ENCODE assay signal across 32 cellular contexts in genomic region chr1:156900896-156901589, GRCh38. TPM values are rescaled to one million over a fixed set of nuclear protein-coding genes. Genes with fewer than 3 reads are reported as not detected.
A peak's percentile ranks its signal among the peaks of the same experiment; 100 is the strongest.
DNase-seq lines count a peak whose midpoint lies in the region; ATAC-seq and TF ChIP-seq lines count a peak whose summit lies in the region.
"Had no signal": no experiment of that assay in that cellular context is flagged by ENCODE, and none has a peak within 500 bp of the region (broad histone marks: within the 10 kb centered on the region; RNA-seq: fewer than 3 reads in every experiment).

No MANE protein-coding gene starts in this region.

- no peak overlapping the region for H3K4me2 ChIP-seq in IMR-90 (ENCODE audit: low read depth, low read length)

- ATAC-seq in IMR-90 (ENCODE audit: low read depth) = no peak
- no peak for ATAC-seq in stimulated activated effector memory CD8-positive, alpha-beta T cell treated with anti-CD3 and anti-CD28 coated beads, Interleukin-12 subunit alpha, Interleukin-12 subunit beta, amount 100 ng/mL, for 72 hours
- ATAC-seq in naive thymus-derived CD8-positive, alpha-beta T cell = no peak
- ATAC-seq: gastroesophageal sphincter; left lung; PC-3; stimulated activated naive CD8-positive, alpha-beta T cell treated with anti-CD3 and anti-CD28 coated beads, Interleukin-15, amount 100 ng/mL, for 72 hours had no signal

- H3K9me3 Mint-ChIP-seq in chondrocyte (ENCODE audit: low read depth) = no peaks in the 10 kb centered on the region
- H3K9me3 Mint-ChIP-seq in mesothelial cell of epicardium = no peaks in the 10 kb centered on the region
- no peaks in the 10 kb centered on the region for H3K9me3 Mint-ChIP-seq in stimulated activated effector memory CD8-positive, alpha-beta T cell treated with anti-CD3 and anti-CD28 coated beads, Interleukin-12 subunit alpha, Interleukin-12 subunit beta, amount 100 ng/mL, for 72 hours
- peaks cover 0 to 2% (median 0%) of the 10 kb centered on the region in 9 donors for H3K9me3 Mint-ChIP-seq in naive thymus-derived CD8-positive, alpha-beta T cell
- H3K9me3 Mint-ChIP-seq: activated CD4-positive, alpha-beta T cell treated with anti-CD3 and anti-CD28 coated beads, Interleukin-2, amount 10 ng/mL, durations not matched to agents 24 days and 14 days; brain; IgD-negative memory B cell; neural crest cell; stimulated activated naive CD8-positive, alpha-beta T cell treated with anti-CD3 and anti-CD28 coated beads, Interleukin-15, amount 100 ng/mL, for 72 hours had no signal

- H3K27me3 Mint-ChIP-seq in chondrocyte (ENCODE audit: low read depth) (peaks cover 2% of the 10 kb centered on the region), mesothelial cell of epicardium (ENCODE audit: low read depth) (no peaks in the 10 kb centered on the region)
- H3K27me3 Mint-ChIP-seq in naive thymus-derived CD8-positive, alpha-beta T cell = peaks cover 6 to 34% (median 29%) of the 10 kb centered on the region in 5 donors

- peaks cover 26 to 88% of the 10 kb centered on the region in 2 experiments for H3K79me1 ChIP-seq in IMR-90 (ENCODE audit: low read depth in 1 of 2, low read length in 2 of 2)

- peaks cover 2% of the 10 kb centered on the region; the same call in 1 of the 2 replicates for H4K20me1 ChIP-seq in IMR-90 (ENCODE audit: insufficient read depth, low read length)
- H4K20me1 ChIP-seq: BLaER1 had no signal

- CTCF ChIA-PET in IMR-90 (lab: Yijun Ruan, JAX) = interaction anchor here (0.8 to 1.5 kb wide), 2 partner anchors 10 to 19 kb away, joined by 3 to 4 read pairs; no protein-coding TSS in a partner anchor

- H3K4me3 Mint-ChIP-seq in chondrocyte (ENCODE audit: unreplicated experiment) = no peak overlapping the region
- H3K4me3 Mint-ChIP-seq in mesothelial cell of epicardium = no peak overlapping the region
- no peak overlapping the region for H3K4me3 Mint-ChIP-seq in stimulated activated effector memory CD8-positive, alpha-beta T cell treated with anti-CD3 and anti-CD28 coated beads, Interleukin-12 subunit alpha, Interleukin-12 subunit beta, amount 100 ng/mL, for 72 hours
- no peak overlapping the region for H3K4me3 Mint-ChIP-seq in naive thymus-derived CD8-positive, alpha-beta T cell
- H3K4me3 Mint-ChIP-seq: activated CD4-positive, alpha-beta T cell treated with anti-CD3 and anti-CD28 coated beads, Interleukin-2, amount 10 ng/mL, durations not matched to agents 24 days and 14 days; brain; IgD-negative memory B cell; neural crest cell; stimulated activated naive CD8-positive, alpha-beta T cell treated with anti-CD3 and anti-CD28 coated beads, Interleukin-15, amount 100 ng/mL, for 72 hours had no signal

- DNase-seq in IMR-90 (no peak), chondrocyte (ENCODE audit: low spot score) (peak; percentile 50), mesothelial cell of epicardium (ENCODE audit: low spot score in 2 of 2, unreplicated experiment in 2 of 2) (no peak), NCI-H526 (lab: John Stamatoyannopoulos, UW) (no peak)
- DNase-seq in stimulated activated effector memory CD8-positive, alpha-beta T cell treated with anti-CD3 and anti-CD28 coated beads, Interleukin-12 subunit alpha, Interleukin-12 subunit beta, amount 100 ng/mL, for 72 hours (ENCODE audit: low spot score in 2 of 2) = no peak
- no peak for DNase-seq in stimulated activated naive CD4-positive, alpha-beta T cell (lab: John Stamatoyannopoulos, UW)
- DNase-seq in naive thymus-derived CD8-positive, alpha-beta T cell = no peak
- DNase-seq: activated CD4-positive, alpha-beta T cell treated with anti-CD3 and anti-CD28 coated beads, Interleukin-2, amount 10 ng/mL, durations not matched to agents 24 days and 14 days; activated T-cell treated with anti-CD3 and anti-CD28 coated beads, Interleukin-2, amount 50 U/mL, for 1 hour; effector memory CD4-positive, alpha-beta T cell; esophagus squamous epithelium; H7; NCI-H1048; NCI-H1694 treated with DMSO at 0.1 percent for 48 hours; NCI-H2171 treated with DMSO at 0.1 percent for 48 hours; NCI-H524; NK-92 treated with Interleukin-12 subunit alpha and Interleukin-12 subunit beta, amount 100 ng/mL, for 24 hours; PC-3; SIG-M5; stimulated activated naive CD8-positive, alpha-beta T cell treated with anti-CD3 and anti-CD28 coated beads, Interleukin-15, amount 100 ng/mL, for 72 hours; T-helper 9 cell; transverse colon had no signal

- H3K9me3 ChIP-seq in IMR-90 (ENCODE audit: control insufficient read depth, insufficient read depth, low read length) = no peaks in the 10 kb centered on the region
- H3K9me3 ChIP-seq: esophagus squamous epithelium, gastroesophageal sphincter, left lung, prostate gland, transverse colon had no signal

- H4K8ac ChIP-seq in IMR-90 (ENCODE audit: low read depth in 2 of 2, low read length in 2 of 2) = no peak overlapping the region

- H3K4ac ChIP-seq in IMR-90 (ENCODE audit: low read depth, low read length) = 0 out of 2 replicates have a peak overlapping the region, but pooled peaks have one; percentile 5

- TF ChIP-seq RAD21 in IMR-90 (IDR thresholded peaks at IDR 0.05; ENCODE audit: low read length) = no peak

- intact Hi-C loops in IMR-90 (cut with micrococcal nuclease) = no loop called here

- H3K23ac ChIP-seq in IMR-90 (ENCODE audit: low read depth, low read length) = no peak overlapping the region

- H4K5ac ChIP-seq in IMR-90 (ENCODE audit: low read depth, low read length) = no peak overlapping the region

- peaks cover 23% of the 10 kb centered on the region for H3K9me1 ChIP-seq in IMR-90 (ENCODE audit: insufficient read depth, low read length)

- H2AFZ ChIP-seq in IMR-90 (replicated peaks; ENCODE audit: low read length, poor library complexity) = no peak overlapping the region

- no peaks in the 10 kb centered on the region for H3K27me3 ChIP-seq in IMR-90 (ENCODE audit: control insufficient read depth, insufficient read depth, low read length)
- H3K27me3 ChIP-seq: left lung had no signal

- no peak overlapping the region for H3K56ac ChIP-seq in IMR-90 (ENCODE audit: extremely low read depth, insufficient read depth, low read length)

- POLR2A ChIA-PET in IMR-90 (lab: Charles Lee; ENCODE audit: unreplicated experiment) = no interaction called here
- POLR2A ChIA-PET in naive thymus-derived CD8-positive, alpha-beta T cell (lab: Charles Lee) = interaction anchor here (1.0 kb wide), 1 partner anchor 63 kb away, joined by 3 read pairs; no protein-coding TSS in a partner anchor

- H2BK5ac ChIP-seq in IMR-90 (ENCODE audit: low read depth, low read length, poor library complexity, severe bottlenecking) = peak overlapping the region; percentile 12

- WGBS in IMR-90 (ENCODE audit: extremely low coverage in 2 of 2, insufficient read length in 1 of 2), 2 experiments = 80% methylated on average over 1 of the region's 6 CpGs; no CpG with 5 or more reads in 1 of the 2 experiments

- no peak overlapping the region for H3K4me3 ChIP-seq in IMR-90 (ENCODE audit: insufficient read depth, low read depth, low read length)
- H3K4me3 ChIP-seq: BLaER1, esophagus squamous epithelium, gastroesophageal sphincter, left lung, prostate gland, transverse colon had no signal

- no peak overlapping the region for H3K27ac ChIP-seq in IMR-90 (ENCODE audit: insufficient read depth, low read length)
- H3K27ac ChIP-seq: BLaER1, left lung, prostate gland, transverse colon had no signal

- H3K36me3 Mint-ChIP-seq in chondrocyte (ENCODE audit: low read depth) (no peaks in the 10 kb centered on the region), mesothelial cell of epicardium (no peaks in the 10 kb centered on the region)
- H3K36me3 Mint-ChIP-seq in stimulated activated effector memory CD8-positive, alpha-beta T cell treated with anti-CD3 and anti-CD28 coated beads, Interleukin-12 subunit alpha, Interleukin-12 subunit beta, amount 100 ng/mL, for 72 hours = no peaks in the 10 kb centered on the region
- H3K36me3 Mint-ChIP-seq in naive thymus-derived CD8-positive, alpha-beta T cell = no peaks in the 10 kb centered on the region
- H3K36me3 Mint-ChIP-seq: brain, IgD-negative memory B cell had no signal

- H2AK5ac ChIP-seq in IMR-90 (ENCODE audit: low read depth, low read length) = peak overlapping the region; percentile 43; the same call in 1 of the 2 replicates

- TF ChIP-seq CTCF in IMR-90 (conservative IDR thresholded peaks at IDR 0.05; ENCODE audit: low read depth, low read length) (no peak), chondrocyte (IDR thresholded peaks at IDR 0.05) (no peak), mesothelial cell of epicardium (IDR thresholded peaks at IDR 0.05; ENCODE audit: unreplicated experiment) (no peak)

- H2BK20ac ChIP-seq in IMR-90 (ENCODE audit: low read depth, low read length) = no peak overlapping the region

- no peak for TF ChIP-seq POLR2A in IMR-90 (IDR thresholded peaks at IDR 0.05; ENCODE audit: low read depth, low read length)

- H4K91ac ChIP-seq in IMR-90 (ENCODE audit: insufficient read depth, low read depth, low read length) = no peak overlapping the region; the same call in 1 of the 2 replicates

- BruUV-seq in IMR-90 (replicated peaks; lab: Mats Ljungman, UMichigan) = no TSS peak

- H3K36me3 ChIP-seq in IMR-90 (ENCODE audit: control insufficient read depth, insufficient read depth, low read length) = peaks cover 3% of the 10 kb centered on the region; the same call in 1 of the 2 replicates
- H3K36me3 ChIP-seq: BLaER1, left lung, prostate gland, transverse colon had no signal

- H2BK120ac ChIP-seq in IMR-90 (ENCODE audit: low read depth, low read length) = peak overlapping the region; percentile 32; the same call in 1 of the 2 replicates

- dilution Hi-C loops in IMR-90 (cut with HindIII; ENCODE audit: low sequenced_read_pairs, unreplicated experiment) = no loop called here

- H3K14ac ChIP-seq in IMR-90 (replicated peaks; ENCODE audit: low read depth, low read length) = no peak overlapping the region

- H3K27ac Mint-ChIP-seq in chondrocyte (ENCODE audit: unreplicated experiment) (no peak overlapping the region), mesothelial cell of epicardium (peak overlapping the region; percentile 7)
- H3K27ac Mint-ChIP-seq in stimulated activated effector memory CD8-positive, alpha-beta T cell treated with anti-CD3 and anti-CD28 coated beads, Interleukin-12 subunit alpha, Interleukin-12 subunit beta, amount 100 ng/mL, for 72 hours = peak overlapping the region; percentile 63
- H3K27ac Mint-ChIP-seq in naive thymus-derived CD8-positive, alpha-beta T cell = peak overlapping the region in 2 of 10 donors; percentile 37 to 56
- H3K27ac Mint-ChIP-seq: activated CD4-positive, alpha-beta T cell treated with anti-CD3 and anti-CD28 coated beads, Interleukin-2, amount 10 ng/mL, durations not matched to agents 24 days and 14 days; stimulated activated naive CD8-positive, alpha-beta T cell treated with anti-CD3 and anti-CD28 coated beads, Interleukin-15, amount 100 ng/mL, for 72 hours had no signal

- no peak overlapping the region for H2AK9ac ChIP-seq in IMR-90 (replicated peaks; ENCODE audit: low read depth, low read length, poor library complexity)

- in situ Hi-C loops in IMR-90 (cut with MboI; ENCODE audit: low sequenced_read_pairs) = no loop called here

- peaks cover 40% of the 10 kb centered on the region for H3K4me1 ChIP-seq in IMR-90 (ENCODE audit: control insufficient read depth, insufficient read depth, low read length)
- H3K4me1 ChIP-seq: prostate gland had no signal

- no peak overlapping the region for H3K9ac ChIP-seq in IMR-90 (ENCODE audit: low read depth, low read length)
- H3K9ac ChIP-seq: BLaER1 had no signal

- H3K4me1 Mint-ChIP-seq in chondrocyte (ENCODE audit: low read depth) (peaks cover 43% of the 10 kb centered on the region), mesothelial cell of epicardium (peaks cover 35% of the 10 kb centered on the region)
- H3K4me1 Mint-ChIP-seq in stimulated activated effector memory CD8-positive, alpha-beta T cell treated with anti-CD3 and anti-CD28 coated beads, Interleukin-12 subunit alpha, Interleukin-12 subunit beta, amount 100 ng/mL, for 72 hours = peaks cover 10% of the 10 kb centered on the region
- peaks cover 3 to 15% (median 6%) of the 10 kb centered on the region in 4 donors for H3K4me1 Mint-ChIP-seq in naive thymus-derived CD8-positive, alpha-beta T cell

- no peak overlapping the region for H3K18ac ChIP-seq in IMR-90 (ENCODE audit: low read depth, low read length)

- H2BK15ac ChIP-seq in IMR-90 (ENCODE audit: low read depth, low read length) = 0 out of 3 replicates have a peak overlapping the region, but pooled peaks have one; percentile 38

RNA-seq across cellular contexts. Expression of gene PEAR1, which starts 7.5 kb away (rescaled TPM):
- 2.0 and 2.8 TPM in 2 replicates for total RNA-seq in IMR-90 (2012; rRNA removed)
- polyA plus RNA-seq in IMR-90 (2012; rRNA removed) = 44.4 and 52.1 TPM in 2 replicates
- polyA plus RNA-seq in IMR-90 (2012; cell fraction: cytosol; rRNA removed) = 21.9 and 40.2 TPM in 2 replicates
- polyA plus RNA-seq in IMR-90 (2012; cell fraction: nucleus; rRNA removed; ENCODE audit: low replicate concordance) = 199 and 366 TPM in 2 replicates
- total RNA-seq in chondrocyte = 1.4 to 13.7 TPM (median 9.9 TPM) in 3 replicates
- 13.8 to 16.1 TPM (median 15.7 TPM) in 3 replicates for total RNA-seq in mesothelial cell of epicardium
- under 1 TPM in 1 of 2 experiments, not detected in 1; 0.11 TPM for total RNA-seq in naive thymus-derived CD8-positive, alpha-beta T cell
- polyA plus RNA-seq in naive thymus-derived CD8-positive, alpha-beta T cell = not detected
- polyA plus RNA-seq: IgD-negative memory B cell had no signal

RNA-seq across cellular contexts. Expression of gene LRRC71, which starts 19.4 kb away (rescaled TPM):
- total RNA-seq in IMR-90 (2012; rRNA removed) (not detected in 2 replicates), chondrocyte (not detected in 3 replicates), mesothelial cell of epicardium (0.11 to 0.34 TPM (median 0.13 TPM) in 3 replicates)
- polyA plus RNA-seq in IMR-90 (2012; rRNA removed) = 0.47 and 0.50 TPM in 2 replicates
- polyA plus RNA-seq in IMR-90 (2012; cell fraction: cytosol; rRNA removed) = 0.07 TPM in 1 of 2 replicates, not detected in the other
- 2.9 and 4.0 TPM in 2 replicates for polyA plus RNA-seq in IMR-90 (2012; cell fraction: nucleus; rRNA removed; ENCODE audit: low replicate concordance)
- total RNA-seq in naive thymus-derived CD8-positive, alpha-beta T cell = not detected
- not detected for polyA plus RNA-seq in naive thymus-derived CD8-positive, alpha-beta T cell
- total RNA-seq: activated CD4-positive, alpha-beta T cell treated with anti-CD3 and anti-CD28 coated beads, Interleukin-2, amount 10 ng/mL, durations not matched to agents 24 days and 14 days; activated CD8-positive, alpha-beta memory T cell treated with anti-CD3 and anti-CD28 coated beads for 36 hours; esophagus squamous epithelium; H7; mononuclear cell; neural crest cell had no signal
- polyA plus RNA-seq: AG04450, IgD-negative memory B cell had no signal

RNA-seq across cellular contexts. Expression of gene NTRK1, which starts 40.4 kb away (rescaled TPM):
- not detected in 2 replicates for total RNA-seq in IMR-90 (2012; rRNA removed)
- 0.03 TPM in 1 of 2 replicates, not detected in the other for polyA plus RNA-seq in IMR-90 (2012; rRNA removed)
- polyA plus RNA-seq in IMR-90 (2012; cell fraction: cytosol; rRNA removed) = 0.02 TPM in 1 of 2 replicates, not detected in the other
- 0.07 and 0.11 TPM in 2 replicates for polyA plus RNA-seq in IMR-90 (2012; cell fraction: nucleus; rRNA removed; ENCODE audit: low replicate concordance)
- total RNA-seq in chondrocyte = not detected in 3 replicates
- 1.2 to 1.3 TPM (median 1.3 TPM) in 3 replicates for total RNA-seq in mesothelial cell of epicardium
- not detected for total RNA-seq in naive thymus-derived CD8-positive, alpha-beta T cell
- polyA plus RNA-seq in naive thymus-derived CD8-positive, alpha-beta T cell = under 1 TPM in 2 of 3 donors, not detected in 1; 0.14 to 0.25 TPM
- polyA plus RNA-seq: AG04450, IgD-negative memory B cell had no signal

RNA-seq across cellular contexts. Expression of gene INSRR, which starts 42.1 kb away (rescaled TPM):
- total RNA-seq in IMR-90 (2012; rRNA removed) (not detected in 2 replicates), chondrocyte (not detected in 3 replicates), mesothelial cell of epicardium (0.45 to 0.66 TPM (median 0.51 TPM) in 3 replicates)
- not detected in 2 replicates for polyA plus RNA-seq in IMR-90 (2012; rRNA removed)
- polyA plus RNA-seq in IMR-90 (2012; cell fraction: cytosol; rRNA removed) = not detected in 2 replicates
- polyA plus RNA-seq in IMR-90 (2012; cell fraction: nucleus; rRNA removed; ENCODE audit: low replicate concordance) = not detected in 2 replicates
- total RNA-seq in naive thymus-derived CD8-positive, alpha-beta T cell = not detected
- polyA plus RNA-seq in naive thymus-derived CD8-positive, alpha-beta T cell = not detected
- total RNA-seq: activated CD8-positive, alpha-beta memory T cell treated with anti-CD3 and anti-CD28 coated beads for 36 hours; esophagus squamous epithelium; H7; left lung; mononuclear cell; PC-3; transverse colon had no signal
- polyA plus RNA-seq: AG04450, IgD-negative memory B cell had no signal
